27 cellular contexts compared by ENCODE assay signal in genomic region chr7:31102973-31103850, GRCh38. TPM values are rescaled to one million over a fixed set of nuclear protein-coding genes. Genes with fewer than 3 reads are reported as not detected.
"Had no signal": no experiment of that assay in that cellular context is flagged by ENCODE, and none has a peak within 500 bp of the region (broad histone marks: within the 10 kb centered on the region; RNA-seq: fewer than 3 reads in every experiment).

No MANE protein-coding gene starts in this region.

- H3K9me3 Mint-ChIP-seq: activated naive CD8-positive, alpha-beta T cell treated with anti-CD3 and anti-CD28 coated beads, Interleukin-2, amount 50 U/mL, for 24 hours; activated T-cell treated with anti-CD3 and anti-CD28 coated beads, Interleukin-2, amount 50 U/mL, for 72 hours; dendritic cell treated with granulocyte-macrophage colony-stimulating factor and Interleukin-4, amounts not matched to agents 40 ng/mL and 50 ng/mL, for 4 days; immature natural killer cell; memory B cell; nephron progenitor cell; T-cell had no signal

- H3K9me3 ChIP-seq: mucosa of descending colon, sigmoid colon, SJCRH30 had no signal

- H3K27ac Mint-ChIP-seq: activated naive CD8-positive, alpha-beta T cell treated with anti-CD3 and anti-CD28 coated beads, Interleukin-2, amount 50 U/mL, for 24 hours; activated T-cell treated with anti-CD3 and anti-CD28 coated beads, Interleukin-2, amount 50 U/mL, for 72 hours; dendritic cell treated with granulocyte-macrophage colony-stimulating factor and Interleukin-4, amounts not matched to agents 40 ng/mL and 50 ng/mL, for 4 days; immature natural killer cell; memory B cell; nephron progenitor cell; T-cell had no signal

- H2AFZ ChIP-seq: hepatocyte had no signal

- H3K27ac ChIP-seq: hepatocyte, sigmoid colon, SJCRH30, tibial nerve, WERI-Rb-1 had no signal

- H3K4me1 Mint-ChIP-seq: activated naive CD8-positive, alpha-beta T cell treated with anti-CD3 and anti-CD28 coated beads, Interleukin-2, amount 50 U/mL, for 24 hours; immature natural killer cell; memory B cell; nephron progenitor cell; T-cell had no signal

- H3K79me2 ChIP-seq: hepatocyte had no signal

- H3K4me2 ChIP-seq: hepatocyte, smooth muscle cell had no signal

- H3K4me1 ChIP-seq: SJCRH30, tibial nerve had no signal

- H3K36me3 ChIP-seq: sigmoid colon, SJCRH30, tibial nerve, WERI-Rb-1 had no signal

- DNase-seq: activated CD4-positive, alpha-beta T cell treated with anti-CD3 and anti-CD28 coated beads, Interleukin-2, amount 50 U/mL, for 1 hour; activated CD4-positive, CD25-positive, alpha-beta regulatory T cell treated with anti-CD3 and anti-CD28 coated beads, Interleukin-2, amount 50 U/mL, for 72 hours; activated gamma-delta T cell; activated naive CD4-positive, alpha-beta T cell treated with anti-CD3 and anti-CD28 coated beads, Interleukin-2, amount 50 U/mL, for 16 hours; activated naive CD8-positive, alpha-beta T cell treated with anti-CD3 and anti-CD28 coated beads, Interleukin-2, amount 50 U/mL, for 24 hours; activated T-cell treated with anti-CD3 and anti-CD28 coated beads, Interleukin-2, amount 50 U/mL, for 72 hours; effector memory CD4-positive, alpha-beta T cell; foreskin melanocyte; immature natural killer cell; mucosa of descending colon; nephron progenitor cell; occipital lobe; sigmoid colon; SJCRH30; stimulated activated CD4-positive, alpha-beta T cell treated with anti-CD3 and anti-CD28 coated beads, Interleukin-2, amount 100 ng/mL, for 48 hours; stimulated activated naive CD4-positive, alpha-beta T cell treated with Interleukin-2 at 50 U/mL for 16 hours; T-cell; WERI-Rb-1 had no signal

- H3K27me3 ChIP-seq: sigmoid colon, tibial nerve had no signal

- H3K4me3 Mint-ChIP-seq: activated naive CD8-positive, alpha-beta T cell treated with anti-CD3 and anti-CD28 coated beads, Interleukin-2, amount 50 U/mL, for 24 hours; activated T-cell treated with anti-CD3 and anti-CD28 coated beads, Interleukin-2, amount 50 U/mL, for 72 hours; dendritic cell treated with granulocyte-macrophage colony-stimulating factor and Interleukin-4, amounts not matched to agents 40 ng/mL and 50 ng/mL, for 4 days; immature natural killer cell; memory B cell; nephron progenitor cell; T-cell had no signal

- H3K36me3 Mint-ChIP-seq: immature natural killer cell, memory B cell, T-cell had no signal

- ATAC-seq: activated naive CD8-positive, alpha-beta T cell treated with anti-CD3 and anti-CD28 coated beads, Interleukin-2, amount 50 U/mL, for 24 hours; esophagus mucosa; mucosa of descending colon had no signal

- H3K4me3 ChIP-seq: hepatocyte, mucosa of descending colon, sigmoid colon, SJCRH30, smooth muscle cell, tibial nerve had no signal

- H3K27me3 Mint-ChIP-seq: activated naive CD8-positive, alpha-beta T cell treated with anti-CD3 and anti-CD28 coated beads, Interleukin-2, amount 50 U/mL, for 24 hours; dendritic cell treated with granulocyte-macrophage colony-stimulating factor and Interleukin-4, amounts not matched to agents 40 ng/mL and 50 ng/mL, for 4 days had no signal

RNA-seq across cellular contexts. Expression of gene ADCYAP1R1, which starts 51.1 kb away (rescaled TPM):
- total RNA-seq: chondrocyte, endothelial cell of umbilical vein, renal cortical epithelial cell, SJCRH30, smooth muscle cell, T-cell had no signal
- polyA plus RNA-seq: hepatocyte, immature natural killer cell, smooth muscle cell had no signal
